10 cellular contexts compared by ENCODE assay signal in the genomic region with DNA sequence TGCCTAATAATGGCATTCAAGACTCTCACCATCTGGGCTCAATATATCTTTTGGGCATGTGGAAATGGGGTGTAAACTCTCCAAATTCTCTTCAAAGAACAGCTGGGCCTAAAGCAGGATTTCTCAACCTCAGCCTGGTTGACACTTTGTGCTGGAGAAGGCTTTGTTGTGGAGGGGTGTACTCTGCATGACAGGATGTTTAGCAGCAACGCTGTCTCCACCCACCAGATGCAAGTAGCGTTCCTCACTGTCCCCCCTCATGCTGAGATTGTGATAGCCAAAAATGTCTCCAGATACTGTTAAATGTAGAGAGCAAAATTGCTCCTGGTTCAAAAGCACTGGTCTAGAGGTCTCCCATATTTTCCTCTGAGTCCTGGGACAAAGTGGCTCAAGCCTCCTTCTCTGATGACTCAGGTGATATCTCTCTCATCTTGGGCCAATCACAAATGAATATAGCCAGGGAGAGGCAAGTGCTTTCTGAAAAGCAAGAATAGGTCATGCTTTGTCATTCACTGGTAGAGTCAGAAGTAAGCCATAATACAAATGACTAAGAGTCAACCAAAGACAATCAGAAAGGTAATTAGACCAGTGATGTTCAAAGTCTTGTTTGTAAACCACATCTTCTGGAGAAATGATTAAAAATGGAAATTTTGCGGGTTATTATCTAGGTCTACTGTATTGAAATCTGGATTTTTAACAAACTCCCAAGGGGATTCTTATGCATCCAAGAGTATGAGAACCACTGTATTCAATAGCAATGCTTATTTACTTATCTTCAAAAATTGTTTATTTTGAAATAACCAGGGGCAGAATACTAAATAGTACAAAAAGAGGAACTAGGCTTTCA.
DNase-seq lines count a peak whose midpoint lies in the region; ATAC-seq, FAIRE-seq and TF ChIP-seq lines count a peak whose summit lies in the region.
"Had no signal": no experiment of that assay in that cellular context is flagged by ENCODE, and none has a peak within 500 bp of the region (broad histone marks: within the 10 kb centered on the region; RNA-seq: fewer than 3 reads in every experiment).

No MANE protein-coding gene starts in this region.

- H3K4me3 ChIP-seq in gastrocnemius medialis, result no peak overlapping the region

- peak; percentile 57 to 71 for ATAC-seq in gastrocnemius medialis

- H3K4me1 Mint-ChIP-seq in activated naive CD4-positive, alpha-beta T cell treated with anti-CD3 and anti-CD28 coated beads for 36 hours (ENCODE audit: low read depth), result peaks cover 34% of the 10 kb centered on the region

- H3K4me1 ChIP-seq in gastrocnemius medialis, result no peaks in the 10 kb centered on the region

- CTCF ChIA-PET in activated naive CD4-positive, alpha-beta T cell treated with anti-CD3 and anti-CD28 coated beads for 36 hours (lab: Charles Lee), result interaction anchor here (1.2 kb wide), 1 partner anchor 42 kb away, joined by 4 read pairs; no protein-coding TSS in a partner anchor

- H3K9me3 ChIP-seq in gastrocnemius medialis, result no peaks in the 10 kb centered on the region

- H3K36me3 ChIP-seq in gastrocnemius medialis, result no peaks in the 10 kb centered on the region

- intact Hi-C loops in activated naive CD4-positive, alpha-beta T cell treated with anti-CD3 and anti-CD28 coated beads for 36 hours (cut with micrococcal nuclease), result loop anchor here (2.0 to 5.0 kb wide), 2 partner anchors 77 to 193 kb away; no protein-coding TSS in a partner anchor
- intact Hi-C loops in gastrocnemius medialis (cut with DNase I; ENCODE audit: low total_unique reads), result no loop called here

- DNase-seq in GM18507 (ENCODE audit: extremely low spot score, insufficient read length, low read depth) (no peak), T follicular helper cell (ENCODE audit: low read depth) (peak; percentile 24), gastrocnemius medialis (peak; percentile 26 to 41), NCI-H748 treated with DMSO at 0.1 percent for 48 hours (lab: John Stamatoyannopoulos, UW) (no peak), CD1c-positive myeloid dendritic cell (ENCODE audit: extremely low spot score) (no peak), SIG-M5 (lab: John Stamatoyannopoulos, UW) (no peak), retina (no peak)
- DNase-seq in activated naive CD4-positive, alpha-beta T cell treated with anti-CD3 and anti-CD28 coated beads for 36 hours, result peak; percentile 24
- DNase-seq: DMS79, naive B cell had no signal

- no peaks in the 10 kb centered on the region for H3K27me3 ChIP-seq in gastrocnemius medialis

- no peaks in the 10 kb centered on the region for H3K36me3 Mint-ChIP-seq in activated naive CD4-positive, alpha-beta T cell treated with anti-CD3 and anti-CD28 coated beads for 36 hours (ENCODE audit: low read depth)

- H3K27ac Mint-ChIP-seq in activated naive CD4-positive, alpha-beta T cell treated with anti-CD3 and anti-CD28 coated beads for 36 hours, result no peak overlapping the region

- no peaks in the 10 kb centered on the region for H3K9me3 Mint-ChIP-seq in activated naive CD4-positive, alpha-beta T cell treated with anti-CD3 and anti-CD28 coated beads for 36 hours

- TF ChIP-seq POLR2A in gastrocnemius medialis (IDR thresholded peaks at IDR 0.05), result no peak

- no peaks in the 10 kb centered on the region for H3K27me3 Mint-ChIP-seq in activated naive CD4-positive, alpha-beta T cell treated with anti-CD3 and anti-CD28 coated beads for 36 hours (ENCODE audit: low read depth)
- H3K27me3 Mint-ChIP-seq: naive B cell had no signal

- H3K4me3 Mint-ChIP-seq in activated naive CD4-positive, alpha-beta T cell treated with anti-CD3 and anti-CD28 coated beads for 36 hours, result no peak overlapping the region

- TF ChIP-seq CTCF in gastrocnemius medialis (IDR thresholded peaks at IDR 0.05 in 4 of 5, conservative IDR thresholded peaks at IDR 0.05 in 1 of 5), result no peak

- FAIRE-seq in GM18507 (lab: Jason Lieb, UNC), result peak; percentile 9

- in situ Hi-C loops in gastrocnemius medialis (cut with MboI; ENCODE audit: low sequenced_read_pairs in 4 of 4), result no loop called here

- peak overlapping the region in 1 of 4 donors; percentile 26 for H3K27ac ChIP-seq in gastrocnemius medialis

Comparison
In these comparisons a context has a peak if more than half of its experiments do, and no peak if none do; other contexts are left out.
1. DNase-seq: peak in T follicular helper cell (single experiment), activated naive CD4-positive, alpha-beta T cell treated with anti-CD3 and anti-CD28 coated beads for 36 hours (single experiment) and gastrocnemius medialis (2 of 2); none in GM18507 (single experiment), NCI-H748 treated with DMSO at 0.1 percent for 48 hours (single experiment), CD1c-positive myeloid dendritic cell (single experiment), SIG-M5 (single experiment) and retina (single experiment).